13 cellular contexts compared by ENCODE assay signal in the genomic region with DNA sequence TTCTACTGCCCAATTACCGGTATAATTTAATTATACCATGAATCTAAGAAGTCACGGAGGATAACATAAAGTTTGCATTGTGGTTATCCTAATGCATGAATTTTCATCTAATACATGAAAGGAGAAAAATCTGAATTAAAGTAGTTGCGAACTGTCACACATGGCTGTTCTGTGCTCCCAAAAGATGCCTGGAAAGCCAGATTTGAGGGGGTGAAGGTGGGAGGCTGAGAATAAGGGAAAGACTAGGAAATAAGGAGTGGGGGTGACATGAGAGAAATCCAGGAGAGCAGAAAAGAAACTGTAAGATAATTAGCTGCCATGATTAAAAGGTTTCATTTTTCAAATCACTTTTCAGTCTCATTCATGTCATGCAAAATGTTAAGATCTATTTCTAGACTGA.
DNase-seq lines count a peak whose midpoint lies in the region; ATAC-seq and TF ChIP-seq lines count a peak whose summit lies in the region.
"Had no signal": no experiment of that assay in that cellular context is flagged by ENCODE, and none has a peak within 500 bp of the region (broad histone marks: within the 10 kb centered on the region; RNA-seq: fewer than 3 reads in every experiment).

No MANE protein-coding gene starts in this region.

- no peaks in the 10 kb centered on the region for H3K79me2 ChIP-seq in neural cell (replicated peaks; ENCODE audit: insufficient read depth, low read length)

- H3K27ac ChIP-seq in 22Rv1 (peak overlapping the region; percentile 66), C4-2B (peak overlapping the region; percentile 47; the same call in 1 of the 2 replicates), VCaP (0 out of 2 replicates have a peak overlapping the region, but pooled peaks have one; percentile 30), neural cell (ENCODE audit: low read length) (peak overlapping the region; percentile 44)
- H3K27ac ChIP-seq in CD8-positive, alpha-beta memory T cell (ENCODE audit: low read depth, low read length) = no peak overlapping the region
- H3K27ac ChIP-seq: BLaER1 had no signal

- H4K20me1 ChIP-seq in neural cell (ENCODE audit: insufficient read depth) = no peaks in the 10 kb centered on the region
- H4K20me1 ChIP-seq: BLaER1 had no signal

- H3K4me3 ChIP-seq in neural cell (ENCODE audit: low read length) = no peak overlapping the region
- H3K4me3 ChIP-seq in CD8-positive, alpha-beta memory T cell (ENCODE audit: low read length) = no peak overlapping the region
- H3K4me3 ChIP-seq: BLaER1, GM23338 had no signal

- H3K36me3 ChIP-seq in neural cell (ENCODE audit: insufficient read depth, low read length) = no peaks in the 10 kb centered on the region
- no peaks in the 10 kb centered on the region for H3K36me3 ChIP-seq in CD8-positive, alpha-beta memory T cell (ENCODE audit: insufficient read depth, low read length)
- H3K36me3 ChIP-seq: BLaER1 had no signal

- no peak overlapping the region for H3K27ac Mint-ChIP-seq in CD8-positive, alpha-beta memory T cell
- H3K27ac Mint-ChIP-seq: CD4-positive, CD25-positive, alpha-beta regulatory T cell; GM23338 had no signal

- no peak for ATAC-seq in GM18870 (IDR thresholded peaks at IDR 0.05; ENCODE audit: unreplicated experiment)
- ATAC-seq: HepG2 had no signal

- no peaks in the 10 kb centered on the region for H3K36me3 Mint-ChIP-seq in CD8-positive, alpha-beta memory T cell
- H3K36me3 Mint-ChIP-seq: CD4-positive, CD25-positive, alpha-beta regulatory T cell had no signal

- H3K9me3 Mint-ChIP-seq in CD8-positive, alpha-beta memory T cell = peaks cover 4 to 27% (median 16%) of the 10 kb centered on the region in 5 donors
- H3K9me3 Mint-ChIP-seq: GM23338 had no signal

- no peak overlapping the region for H3K9ac ChIP-seq in neural cell (ENCODE audit: low read length)
- H3K9ac ChIP-seq: BLaER1 had no signal

- no peak for TF ChIP-seq EP300 in neural cell (conservative IDR thresholded peaks at IDR 0.05; ENCODE audit: poor library complexity, severe bottlenecking)

- no peaks in the 10 kb centered on the region for H3K4me1 Mint-ChIP-seq in CD8-positive, alpha-beta memory T cell
- H3K4me1 Mint-ChIP-seq: CD4-positive, CD25-positive, alpha-beta regulatory T cell had no signal

- no peaks in the 10 kb centered on the region for H3K9me3 ChIP-seq in neural cell (ENCODE audit: low read length)
- no peaks in the 10 kb centered on the region for H3K9me3 ChIP-seq in CD8-positive, alpha-beta memory T cell (ENCODE audit: low read length)
- H3K9me3 ChIP-seq: BLaER1 had no signal

- H3K9me2 ChIP-seq in neural cell (ENCODE audit: insufficient read depth, low read length) = no peaks in the 10 kb centered on the region

- no peak overlapping the region for H2AFZ ChIP-seq in neural cell (ENCODE audit: low read depth, low read length)
- H2AFZ ChIP-seq: GM23338 had no signal

- H3K27me3 ChIP-seq in neural cell (ENCODE audit: insufficient read depth, low read depth, low read length) = no peaks in the 10 kb centered on the region
- H3K27me3 ChIP-seq in CD8-positive, alpha-beta memory T cell (ENCODE audit: insufficient read depth, low read length, poor library complexity, severe bottlenecking) = no peaks in the 10 kb centered on the region
- H3K27me3 ChIP-seq: BLaER1 had no signal

- no peak overlapping the region for H3K4me3 Mint-ChIP-seq in CD8-positive, alpha-beta memory T cell
- H3K4me3 Mint-ChIP-seq: CD4-positive, CD25-positive, alpha-beta regulatory T cell; GM23338 had no signal

- TF ChIP-seq RAD21 in neural cell (conservative IDR thresholded peaks at IDR 0.05) = no peak

- H3F3A ChIP-seq in neural cell (ENCODE audit: insufficient read depth, low read length, poor library complexity, severe bottlenecking) = no peaks in the 10 kb centered on the region

- TF ChIP-seq CTCF in 22Rv1 (IDR thresholded peaks at IDR 0.05) (no peak), C4-2B (conservative IDR thresholded peaks at IDR 0.05) (no peak), VCaP (conservative IDR thresholded peaks at IDR 0.05) (no peak), neural cell (IDR thresholded peaks at IDR 0.05; ENCODE audit: poor library complexity, severe bottlenecking) (no peak)

- no peaks in the 10 kb centered on the region for H3K4me1 ChIP-seq in CD8-positive, alpha-beta memory T cell (ENCODE audit: insufficient read depth, low read length)
- H3K4me1 ChIP-seq: BLaER1 had no signal

- no peak for DNase-seq in HUDEP-2 (lab: John Stamatoyannopoulos, UW; ENCODE audit: unreplicated experiment in 76 of 76)
- no peak for DNase-seq in CD8-positive, alpha-beta memory T cell
- DNase-seq: Calu3; CD4-positive, CD25-positive, alpha-beta regulatory T cell; DMS 273 treated with DMSO at 0.1 percent for 48 hours had no signal

- CTCF ChIA-PET in CD8-positive, alpha-beta memory T cell (lab: Charles Lee) = no interaction called here

- H3K27me3 Mint-ChIP-seq in CD8-positive, alpha-beta memory T cell = no peaks in the 10 kb centered on the region
- H3K27me3 Mint-ChIP-seq: CD4-positive, CD25-positive, alpha-beta regulatory T cell had no signal

- POLR2A ChIA-PET in CD8-positive, alpha-beta memory T cell (lab: Charles Lee) = no interaction called here

- no peak overlapping the region for H3K4me2 ChIP-seq in neural cell (ENCODE audit: low read length)
- H3K4me2 ChIP-seq: BLaER1, GM23338 had no signal

TF ChIP-seq in neural cell, 6 proteins besides CTCF, POLR2A, EP300 and RAD21:
- TF ChIP-seq TAF1 (IDR thresholded peaks at IDR 0.05; ENCODE audit: low read depth) = no peak
- TF ChIP-seq POLR2AphosphoS5 (IDR thresholded peaks at IDR 0.05) = no peak
- no peak for TF ChIP-seq SMC3 (conservative IDR thresholded peaks at IDR 0.05; ENCODE audit: poor library complexity)
- TF ChIP-seq, protein P1, sequence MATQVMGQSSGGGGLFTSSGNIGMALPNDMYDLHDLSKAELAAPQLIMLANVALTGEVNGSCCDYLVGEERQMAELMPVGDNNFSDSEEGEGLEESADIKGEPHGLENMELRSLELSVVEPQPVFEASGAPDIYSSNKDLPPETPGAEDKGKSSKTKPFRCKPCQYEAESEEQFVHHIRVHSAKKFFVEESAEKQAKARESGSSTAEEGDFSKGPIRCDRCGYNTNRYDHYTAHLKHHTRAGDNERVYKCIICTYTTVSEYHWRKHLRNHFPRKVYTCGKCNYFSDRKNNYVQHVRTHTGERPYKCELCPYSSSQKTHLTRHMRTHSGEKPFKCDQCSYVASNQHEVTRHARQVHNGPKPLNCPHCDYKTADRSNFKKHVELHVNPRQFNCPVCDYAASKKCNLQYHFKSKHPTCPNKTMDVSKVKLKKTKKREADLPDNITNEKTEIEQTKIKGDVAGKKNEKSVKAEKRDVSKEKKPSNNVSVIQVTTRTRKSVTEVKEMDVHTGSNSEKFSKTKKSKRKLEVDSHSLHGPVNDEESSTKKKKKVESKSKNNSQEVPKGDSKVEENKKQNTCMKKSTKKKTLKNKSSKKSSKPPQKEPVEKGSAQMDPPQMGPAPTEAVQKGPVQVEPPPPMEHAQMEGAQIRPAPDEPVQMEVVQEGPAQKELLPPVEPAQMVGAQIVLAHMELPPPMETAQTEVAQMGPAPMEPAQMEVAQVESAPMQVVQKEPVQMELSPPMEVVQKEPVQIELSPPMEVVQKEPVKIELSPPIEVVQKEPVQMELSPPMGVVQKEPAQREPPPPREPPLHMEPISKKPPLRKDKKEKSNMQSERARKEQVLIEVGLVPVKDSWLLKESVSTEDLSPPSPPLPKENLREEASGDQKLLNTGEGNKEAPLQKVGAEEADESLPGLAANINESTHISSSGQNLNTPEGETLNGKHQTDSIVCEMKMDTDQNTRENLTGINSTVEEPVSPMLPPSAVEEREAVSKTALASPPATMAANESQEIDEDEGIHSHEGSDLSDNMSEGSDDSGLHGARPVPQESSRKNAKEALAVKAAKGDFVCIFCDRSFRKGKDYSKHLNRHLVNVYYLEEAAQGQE (IDR thresholded peaks at IDR 0.05; ENCODE audit: borderline replicate concordance) = no peak
